35 cellular contexts compared by ENCODE assay signal in genomic region chr19:28627669-28628068, GRCh38.
"Had no signal": no experiment of that assay in that cellular context is flagged by ENCODE, and none has a peak within 500 bp of the region (broad histone marks: within the 10 kb centered on the region; RNA-seq: fewer than 3 reads in every experiment).

No MANE protein-coding gene starts in this region.

- DNase-seq: Karpas-422, Kasumi-1, MG63, MM.1S, MV-4-11, NCI-H1048, NCI-H1092, NCI-H1092 treated with DMSO at 0.1 percent for 48 hours, NCI-H1105, NCI-H1105 treated with DMSO at 0.1 percent for 48 hours, NCI-H1417, NCI-H1417 treated with DMSO at 0.1 percent for 48 hours, NCI-H1436, NCI-H1436 treated with DMSO at 0.1 percent for 48 hours, NCI-H146, NCI-H1694, NCI-H1694 treated with DMSO at 0.1 percent for 48 hours, NCI-H187, NCI-H187 treated with DMSO at 0.1 percent for 48 hours, NCI-H1930, NCI-H2029, NCI-H2029 treated with DMSO at 0.1 percent for 48 hours, NCI-H2081, NCI-H2081 treated with DMSO at 0.1 percent for 48 hours, NCI-H2107, NCI-H2171, NCI-H2171 treated with DMSO at 0.1 percent for 48 hours, NCI-H226, NCI-H345, NCI-H446, NCI-H446 treated with DMSO at 0.1 percent for 48 hours, NCI-H510A, NCI-H510A treated with DMSO at 0.1 percent for 48 hours, NCI-H524, NCI-H524 treated with DMSO at 0.1 percent for 48 hours had no signal

- H3K27me3 ChIP-seq: MG63 had no signal

- H3K4me3 ChIP-seq: MG63 had no signal

- H3K36me3 ChIP-seq: MG63 had no signal
